9 cellular contexts compared by ENCODE assay signal in genomic region chr2:199596549-199596948, GRCh38.
DNase-seq lines count a peak whose midpoint lies in the region; ATAC-seq and TF ChIP-seq lines count a peak whose summit lies in the region.
"Had no signal": no experiment of that assay in that cellular context is flagged by ENCODE, and none has a peak within 500 bp of the region (broad histone marks: within the 10 kb centered on the region; RNA-seq: fewer than 3 reads in every experiment).

No MANE protein-coding gene starts in this region.

- H3K27ac Mint-ChIP-seq in immature natural killer cell, result no peak overlapping the region
- H3K27ac Mint-ChIP-seq: activated naive CD4-positive, alpha-beta T cell treated with anti-CD3 and anti-CD28 coated beads, Interleukin-2, amount 50 U/mL, for 24 hours had no signal

- no peak overlapping the region for H3K27ac ChIP-seq in C4-2B

- ATAC-seq in GM21576 (IDR thresholded peaks at IDR 0.05; ENCODE audit: unreplicated experiment), result peak; percentile 69
- ATAC-seq in GM19328 (IDR thresholded peaks at IDR 0.05; ENCODE audit: unreplicated experiment), result no peak

- TF ChIP-seq CTCF in C4-2B (conservative IDR thresholded peaks at IDR 0.05), result peak; percentile 72

- no peaks in the 10 kb centered on the region for H3K9me3 Mint-ChIP-seq in immature natural killer cell
- H3K9me3 Mint-ChIP-seq: activated naive CD4-positive, alpha-beta T cell treated with anti-CD3 and anti-CD28 coated beads, Interleukin-2, amount 50 U/mL, for 24 hours had no signal

- H3K4me3 Mint-ChIP-seq in immature natural killer cell, result no peak overlapping the region
- H3K4me3 Mint-ChIP-seq: activated naive CD4-positive, alpha-beta T cell treated with anti-CD3 and anti-CD28 coated beads, Interleukin-2, amount 50 U/mL, for 24 hours had no signal

- H3K27me3 Mint-ChIP-seq in immature natural killer cell (ENCODE audit: low read depth in 3 of 3), result peaks cover 2 to 3% (median 2%) of the 10 kb centered on the region in 3 donors

- DNase-seq in OCI-M1 (lab: John Stamatoyannopoulos, UW) (peak; percentile 79), glomerular visceral epithelial cell (ENCODE audit: extremely low spot score) (peak; percentile 34), NCI-H1048 (lab: John Stamatoyannopoulos, UW) (no peak), NK-92 (lab: John Stamatoyannopoulos, UW; ENCODE audit: unreplicated experiment) (no peak), immature natural killer cell (no peak)

- H3K4me1 Mint-ChIP-seq in immature natural killer cell, result no peaks in the 10 kb centered on the region
- H3K4me1 Mint-ChIP-seq: activated naive CD4-positive, alpha-beta T cell treated with anti-CD3 and anti-CD28 coated beads, Interleukin-2, amount 50 U/mL, for 24 hours had no signal

- no peaks in the 10 kb centered on the region for H3K36me3 Mint-ChIP-seq in immature natural killer cell
- H3K36me3 Mint-ChIP-seq: activated naive CD4-positive, alpha-beta T cell treated with anti-CD3 and anti-CD28 coated beads, Interleukin-2, amount 50 U/mL, for 24 hours had no signal

Comparison
In these comparisons a context has a peak if more than half of its experiments do, and no peak if none do; other contexts are left out.
1. DNase-seq: peak in OCI-M1 (single experiment) and glomerular visceral epithelial cell (single experiment); none in NCI-H1048 (single experiment), NK-92 (single experiment) and immature natural killer cell (0 of 3).